Comparison of ENCODE assay signal across 13 cellular contexts in the genomic region with DNA sequence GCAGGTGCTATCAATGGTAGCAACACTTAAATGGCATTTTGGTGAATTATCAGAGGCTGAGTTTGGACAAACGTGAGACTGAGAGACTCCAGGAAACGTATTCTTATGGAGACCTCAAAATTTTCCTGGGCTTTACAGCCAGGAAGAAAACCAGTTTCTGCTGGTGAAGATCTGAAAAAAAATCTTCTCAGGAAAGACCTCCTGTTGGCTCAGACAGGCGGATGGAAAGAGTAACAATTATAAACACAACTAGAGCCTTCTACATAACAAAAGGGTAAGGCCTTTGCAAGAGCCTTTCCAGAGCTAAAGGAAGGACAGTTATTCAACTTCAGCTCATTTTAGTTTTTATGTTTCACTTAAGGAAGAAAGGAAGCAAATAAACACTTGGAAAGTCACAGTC.
DNase-seq lines count a peak whose midpoint lies in the region; ATAC-seq and TF ChIP-seq lines count a peak whose summit lies in the region.
"Had no signal": no experiment of that assay in that cellular context is flagged by ENCODE, and none has a peak within 500 bp of the region (broad histone marks: within the 10 kb centered on the region; RNA-seq: fewer than 3 reads in every experiment).

No MANE protein-coding gene starts in this region.

- no CpG with 5 or more reads among the region's 3 CpGs for WGBS in neuronal stem cell (ENCODE audit: extremely low coverage in 2 of 2, insufficient read length in 2 of 2, insufficient replicate concordance in 1 of 2), 2 donors

- H4K91ac ChIP-seq in neuronal stem cell (ENCODE audit: low read depth, low read length, poor library complexity), result no peak overlapping the region

- no peak overlapping the region for H3K9ac ChIP-seq in NT2/D1 (ENCODE audit: insufficient read length, low read depth)
- no peak overlapping the region for H3K9ac ChIP-seq in neuronal stem cell (ENCODE audit: low read depth, low read length, poor library complexity)

- peaks cover 12% of the 10 kb centered on the region for H3K27me3 Mint-ChIP-seq in CD4-positive, alpha-beta T cell
- H3K27me3 Mint-ChIP-seq in activated CD4-positive, alpha-beta T cell treated with anti-CD3 and anti-CD28 coated beads, Interleukin-2, amount 10 ng/mL, durations not matched to agents 24 days and 14 days, result no peaks in the 10 kb centered on the region

- ATAC-seq in CD4-positive, alpha-beta T cell (ENCODE audit: poor library complexity), result no peak

- H3K4ac ChIP-seq in neuronal stem cell (ENCODE audit: low read length), result no peak overlapping the region

- no peak overlapping the region for H3K4me2 ChIP-seq in neuronal stem cell (ENCODE audit: insufficient read depth, low read length, poor library complexity, severe bottlenecking)

- no peak overlapping the region for H3K27ac ChIP-seq in neuronal stem cell (replicated peaks; ENCODE audit: low read length)
- H3K27ac ChIP-seq in CD4-positive, alpha-beta T cell (ENCODE audit: low read depth, low read length), result no peak overlapping the region
- H3K27ac ChIP-seq: 22Rv1 had no signal

- H3K4me3 ChIP-seq in NT2/D1 (ENCODE audit: insufficient read length, low read depth), result no peak overlapping the region
- no peak overlapping the region for H3K4me3 ChIP-seq in neuronal stem cell (ENCODE audit: low read length in 2 of 2)

- peaks cover 12% of the 10 kb centered on the region; the same call in 1 of the 2 replicates for H3K9me3 ChIP-seq in NT2/D1 (ENCODE audit: insufficient read depth, low read length)
- peaks cover 0 to 2% of the 10 kb centered on the region in 2 donors for H3K9me3 ChIP-seq in neuronal stem cell (replicated peaks in 1 of 2; ENCODE audit: control insufficient read depth in 2 of 2, insufficient read depth in 1 of 2, low read depth in 1 of 2, low read length in 2 of 2)
- peaks cover 6% of the 10 kb centered on the region for H3K9me3 ChIP-seq in CD4-positive, alpha-beta T cell (ENCODE audit: control insufficient read depth, low read length)
- H3K9me3 ChIP-seq: Caco-2 had no signal

- no peak overlapping the region for H2AK5ac ChIP-seq in neuronal stem cell (ENCODE audit: low read depth, low read length)

- no peaks in the 10 kb centered on the region for H3K4me1 Mint-ChIP-seq in CD4-positive, alpha-beta T cell (ENCODE audit: low read depth)
- no peaks in the 10 kb centered on the region for H3K4me1 Mint-ChIP-seq in activated CD4-positive, alpha-beta T cell treated with anti-CD3 and anti-CD28 coated beads, Interleukin-2, amount 10 ng/mL, durations not matched to agents 24 days and 14 days
- H3K4me1 Mint-ChIP-seq: CD14-positive monocyte; CD8-positive, alpha-beta memory T cell had no signal

- H3K36me3 ChIP-seq in NT2/D1 (ENCODE audit: insufficient read depth, insufficient read length, low read length), result no peaks in the 10 kb centered on the region
- no peaks in the 10 kb centered on the region for H3K36me3 ChIP-seq in neuronal stem cell (replicated peaks in 1 of 2; ENCODE audit: control insufficient read depth in 2 of 2, insufficient read depth in 2 of 2, low read length in 2 of 2)

- H3K36me3 Mint-ChIP-seq in CD4-positive, alpha-beta T cell (ENCODE audit: low read depth), result no peaks in the 10 kb centered on the region
- H3K36me3 Mint-ChIP-seq in activated CD4-positive, alpha-beta T cell treated with anti-CD3 and anti-CD28 coated beads, Interleukin-2, amount 10 ng/mL, durations not matched to agents 24 days and 14 days (ENCODE audit: low read depth), result no peaks in the 10 kb centered on the region
- H3K36me3 Mint-ChIP-seq: CD14-positive monocyte had no signal

- H2BK120ac ChIP-seq in neuronal stem cell (ENCODE audit: low read depth, low read length), result no peak overlapping the region

- H3K9me3 Mint-ChIP-seq in CD4-positive, alpha-beta T cell, result peaks cover 9% of the 10 kb centered on the region
- peaks cover 4% of the 10 kb centered on the region for H3K9me3 Mint-ChIP-seq in activated CD4-positive, alpha-beta T cell treated with anti-CD3 and anti-CD28 coated beads, Interleukin-2, amount 10 ng/mL, durations not matched to agents 24 days and 14 days

- no peak for TF ChIP-seq CTCF in CD4-positive, alpha-beta T cell (IDR thresholded peaks at IDR 0.05)

- no peak overlapping the region for H3K4me3 Mint-ChIP-seq in CD4-positive, alpha-beta T cell
- H3K4me3 Mint-ChIP-seq in activated CD4-positive, alpha-beta T cell treated with anti-CD3 and anti-CD28 coated beads, Interleukin-2, amount 10 ng/mL, durations not matched to agents 24 days and 14 days, result no peak overlapping the region
- H3K4me3 Mint-ChIP-seq: CD14-positive monocyte; CD8-positive, alpha-beta memory T cell had no signal

- H2BK12ac ChIP-seq in neuronal stem cell (ENCODE audit: low read length), result no peak overlapping the region

- CTCF ChIA-PET in CD4-positive, alpha-beta T cell (lab: Charles Lee), result no interaction called here

- no peak overlapping the region for H3K27ac Mint-ChIP-seq in CD4-positive, alpha-beta T cell
- H3K27ac Mint-ChIP-seq in activated CD4-positive, alpha-beta T cell treated with anti-CD3 and anti-CD28 coated beads, Interleukin-2, amount 10 ng/mL, durations not matched to agents 24 days and 14 days, result no peak overlapping the region
- H3K27ac Mint-ChIP-seq: CD14-positive monocyte; CD8-positive, alpha-beta memory T cell had no signal

- POLR2A ChIA-PET in CD4-positive, alpha-beta T cell (lab: Charles Lee), result no interaction called here

- H2AFZ ChIP-seq in neuronal stem cell (ENCODE audit: low read length), result peak overlapping the region; percentile 23

- H3K4me1 ChIP-seq in NT2/D1 (ENCODE audit: insufficient read depth, insufficient read length) (no peaks in the 10 kb centered on the region), neuronal stem cell (ENCODE audit: control insufficient read depth in 2 of 2, insufficient read depth in 1 of 2, low read depth in 1 of 2, low read length in 2 of 2) (no peaks in the 10 kb centered on the region)
- H3K4me1 ChIP-seq: Caco-2 had no signal

- H3K79me1 ChIP-seq in neuronal stem cell (ENCODE audit: low read depth, low read length), result no peaks in the 10 kb centered on the region

- no peak overlapping the region for H3K18ac ChIP-seq in neuronal stem cell (ENCODE audit: low read length)

- DNase-seq in ELF-1 (ENCODE audit: low read depth, low spot score) (peak; percentile 41), NT2/D1 (ENCODE audit: low read depth, low spot score) (peak; percentile 36), iPS DF 4.7 (ENCODE audit: extremely low read depth, low spot score) (peak; percentile 46), neuronal stem cell (ENCODE audit: low spot score) (no peak), SIG-M5 (lab: John Stamatoyannopoulos, UW) (no peak)
- DNase-seq in CD4-positive, alpha-beta T cell, result no peak
- DNase-seq in activated CD4-positive, alpha-beta T cell treated with anti-CD3 and anti-CD28 coated beads, Interleukin-2, amount 10 ng/mL, durations not matched to agents 24 days and 14 days, result no peak
- no peak for DNase-seq in stimulated activated naive CD4-positive, alpha-beta T cell treated with Interleukin-2 at 50 U/mL for 16 hours (lab: John Stamatoyannopoulos, UW)
- DNase-seq: Caco-2; CD8-positive, alpha-beta memory T cell; DND-41 had no signal

- H2BK5ac ChIP-seq in neuronal stem cell (ENCODE audit: low read length), result no peak overlapping the region

- no peak overlapping the region for H2BK15ac ChIP-seq in neuronal stem cell (ENCODE audit: low read length)

- intact Hi-C loops in CD4-positive, alpha-beta T cell (cut with DNase I, micrococcal nuclease), result no loop called here
- intact Hi-C loops in activated CD4-positive, alpha-beta T cell treated with anti-CD3 and anti-CD28 coated beads, Interleukin-2, amount 10 ng/mL, durations not matched to agents 24 days and 14 days (cut with micrococcal nuclease), result no loop called here

- no peak overlapping the region for H4K8ac ChIP-seq in neuronal stem cell (ENCODE audit: low read depth, low read length)

- H3K27me3 ChIP-seq in NT2/D1 (ENCODE audit: insufficient read depth, insufficient read length) (no peaks in the 10 kb centered on the region), neuronal stem cell (ENCODE audit: control insufficient read depth in 3 of 3, insufficient read depth in 3 of 3, low read depth in 1 of 3, low read length in 3 of 3) (no peaks in the 10 kb centered on the region)
- no peaks in the 10 kb centered on the region for H3K27me3 ChIP-seq in CD4-positive, alpha-beta T cell (ENCODE audit: control insufficient read depth, insufficient read depth, low read length)

- no peak overlapping the region for H3K23ac ChIP-seq in neuronal stem cell (ENCODE audit: low read depth, low read length, poor library complexity)

- H3K14ac ChIP-seq in neuronal stem cell (ENCODE audit: low read length), result no peak overlapping the region

Comparison
In these comparisons a context has a peak if more than half of its experiments do, and no peak if none do; other contexts are left out.
1. DNase-seq: peak in ELF-1 (single experiment), NT2/D1 (single experiment) and iPS DF 4.7 (single experiment); none in neuronal stem cell (single experiment), CD4-positive, alpha-beta T cell (0 of 10), SIG-M5 (single experiment), activated CD4-positive, alpha-beta T cell treated with anti-CD3 and anti-CD28 coated beads, Interleukin-2, amount 10 ng/mL, durations not matched to agents 24 days and 14 days (single experiment) and stimulated activated naive CD4-positive, alpha-beta T cell treated with Interleukin-2 at 50 U/mL for 16 hours (single experiment).